ENCODE assay signal across 14 cellular contexts in genomic region chr11:96021901-96022650, GRCh38.
"Had no signal": no experiment of that assay in that cellular context is flagged by ENCODE, and none has a peak within 500 bp of the region (broad histone marks: within the 10 kb centered on the region; RNA-seq: fewer than 3 reads in every experiment).

No MANE protein-coding gene starts in this region.

- H3K27ac Mint-ChIP-seq: stimulated activated naive CD8-positive, alpha-beta T cell treated with anti-CD3 and anti-CD28 coated beads, Interleukin-15, Interleukin-2, amounts not matched to agents 100 ng/mL and 50 ng/mL, for 24 hours had no signal

- H3K4me3 Mint-ChIP-seq: stimulated activated naive CD8-positive, alpha-beta T cell treated with anti-CD3 and anti-CD28 coated beads, Interleukin-15, Interleukin-2, amounts not matched to agents 100 ng/mL and 50 ng/mL, for 24 hours had no signal

- H3K36me3 ChIP-seq: gastroesophageal sphincter, left lung, upper lobe of right lung had no signal

- H3K4me3 ChIP-seq: gastroesophageal sphincter, left lung, upper lobe of right lung had no signal

- ATAC-seq: activated CD4-positive, CD25-positive, alpha-beta regulatory T cell treated with anti-CD3 and anti-CD28 coated beads, Interleukin-2, amount 50 U/mL, for 24 hours; gastroesophageal sphincter; left lung had no signal

- H3K9me3 Mint-ChIP-seq: stimulated activated naive CD8-positive, alpha-beta T cell treated with anti-CD3 and anti-CD28 coated beads, Interleukin-15, Interleukin-2, amounts not matched to agents 100 ng/mL and 50 ng/mL, for 24 hours had no signal

- H3K27ac ChIP-seq: epithelial cell of prostate, gastroesophageal sphincter, left lung, upper lobe of right lung had no signal

- H3K27me3 Mint-ChIP-seq: stimulated activated naive CD8-positive, alpha-beta T cell treated with anti-CD3 and anti-CD28 coated beads, Interleukin-15, Interleukin-2, amounts not matched to agents 100 ng/mL and 50 ng/mL, for 24 hours had no signal

- H3K4me1 ChIP-seq: left lung, upper lobe of right lung had no signal

- DNase-seq: activated CD4-positive, alpha-beta T cell treated with anti-CD3 and anti-CD28 coated beads, Interleukin-2, amount 50 U/mL, for 4 hours; activated naive CD4-positive, alpha-beta T cell; cortex of kidney; effector memory CD4-positive, alpha-beta T cell; islet precursor cell; left lung; mesenchymal stem cell; stimulated activated CD4-positive, alpha-beta T cell treated with anti-CD3 and anti-CD28 coated beads, Interleukin-2, amount 100 ng/mL, for 48 hours; T-helper 1 cell; upper lobe of right lung had no signal

- H3K27me3 ChIP-seq: gastroesophageal sphincter, left lung, upper lobe of right lung had no signal

- H3K9me3 ChIP-seq: gastroesophageal sphincter, left lung, upper lobe of right lung had no signal
